In genomic region chr22:49527611-49528419, GRCh38 we compare ENCODE assay signal across 19 cellular contexts.
"Had no signal": no experiment of that assay in that cellular context is flagged by ENCODE, and none has a peak within 500 bp of the region (broad histone marks: within the 10 kb centered on the region; RNA-seq: fewer than 3 reads in every experiment).

No MANE protein-coding gene starts in this region.

- H3K4me3 ChIP-seq: ascending aorta, breast epithelium, prostate gland, stomach, thoracic aorta had no signal

- H3K4me3 Mint-ChIP-seq: activated naive CD4-positive, alpha-beta T cell treated with anti-CD3 and anti-CD28 coated beads, Interleukin-2, amount 10 ng/mL, durations not matched to agents 7 days and 5 days; effector memory CD8-positive, alpha-beta T cell; natural killer cell had no signal

- ATAC-seq: effector memory CD8-positive, alpha-beta T cell; natural killer cell; right cardiac atrium had no signal

- DNase-seq: activated CD4-positive, alpha-beta T cell treated with anti-CD3 and anti-CD28 coated beads, Interleukin-2, amount 50 U/mL, for 48 hours; activated CD4-positive, CD25-positive, alpha-beta regulatory T cell treated with anti-CD3 and anti-CD28 coated beads, Interleukin-2, amount 50 U/mL, for 72 hours; activated naive CD4-positive, alpha-beta T cell treated with anti-CD3 and anti-CD28 coated beads, Interleukin-2, amount 10 ng/mL, durations not matched to agents 7 days and 5 days; dermis blood vessel endothelial cell; effector memory CD8-positive, alpha-beta T cell; foreskin melanocyte; mesenchymal stem cell; natural killer cell; nucleus accumbens; right cardiac atrium; small intestine; stomach; T-helper 9 cell had no signal

- H3K4me1 ChIP-seq: ascending aorta, breast epithelium, prostate gland had no signal

- H3K9me3 ChIP-seq: ascending aorta, breast epithelium, prostate gland, stomach, thoracic aorta had no signal

- H3K27ac Mint-ChIP-seq: activated naive CD4-positive, alpha-beta T cell treated with anti-CD3 and anti-CD28 coated beads, Interleukin-2, amount 10 ng/mL, durations not matched to agents 7 days and 5 days; activated T-helper 2 cell treated with anti-CD3 and anti-CD28 coated beads, Interferon-gamma antibody, Interleukin-2, Interleukin-4, amounts not matched to agents 10 μg/mL and 5 μg/mL and 100 μg/mL, durations not matched to agents 14 hours and 24 hours and 36 hours; effector memory CD8-positive, alpha-beta T cell; natural killer cell had no signal

- H3K4me1 Mint-ChIP-seq: activated naive CD4-positive, alpha-beta T cell treated with anti-CD3 and anti-CD28 coated beads, Interleukin-2, amount 10 ng/mL, durations not matched to agents 7 days and 5 days had no signal

- H3K27me3 Mint-ChIP-seq: activated naive CD4-positive, alpha-beta T cell treated with anti-CD3 and anti-CD28 coated beads, Interleukin-2, amount 10 ng/mL, durations not matched to agents 7 days and 5 days; effector memory CD8-positive, alpha-beta T cell had no signal

- H3K36me3 Mint-ChIP-seq: activated naive CD4-positive, alpha-beta T cell treated with anti-CD3 and anti-CD28 coated beads, Interleukin-2, amount 10 ng/mL, durations not matched to agents 7 days and 5 days; natural killer cell had no signal

- H3K27ac ChIP-seq: ascending aorta, breast epithelium, epithelial cell of prostate, prostate gland, stomach, thoracic aorta had no signal

- H3K27me3 ChIP-seq: ascending aorta had no signal

- H3K36me3 ChIP-seq: ascending aorta, breast epithelium, prostate gland, stomach, thoracic aorta had no signal

- H3K9me3 Mint-ChIP-seq: activated T-helper 2 cell treated with anti-CD3 and anti-CD28 coated beads, Interferon-gamma antibody, Interleukin-2, Interleukin-4, amounts not matched to agents 10 μg/mL and 5 μg/mL and 100 μg/mL, durations not matched to agents 14 hours and 24 hours and 36 hours; effector memory CD8-positive, alpha-beta T cell; natural killer cell had no signal
